ENCODE assay signal across 14 cellular contexts in the genomic region with DNA sequence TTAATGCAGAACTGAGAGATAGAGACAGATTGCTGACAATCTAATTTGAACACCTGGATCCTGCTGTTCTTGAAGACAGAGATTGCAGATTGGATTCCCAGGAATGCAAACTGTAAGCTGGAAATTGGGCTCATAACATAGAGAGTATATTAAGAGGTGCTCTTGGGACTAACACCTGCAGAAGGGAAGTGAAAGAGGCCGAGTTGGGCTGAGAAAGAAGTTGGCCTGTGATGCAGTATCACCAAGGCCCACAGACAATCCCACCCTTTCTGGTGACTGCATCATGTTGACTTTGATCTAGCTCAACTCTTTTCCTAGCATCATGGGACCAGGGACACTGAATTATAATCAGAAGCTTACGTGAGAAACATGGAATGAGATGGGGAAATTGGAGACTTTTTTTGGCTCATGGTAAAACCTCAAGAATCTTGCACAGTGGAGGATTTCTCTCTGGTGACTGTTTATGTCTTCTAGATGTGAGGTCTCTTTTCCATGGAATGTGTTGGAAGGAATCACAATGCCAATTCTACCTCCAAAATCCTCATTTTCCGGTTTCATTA.
"Had no signal": no experiment of that assay in that cellular context is flagged by ENCODE, and none has a peak within 500 bp of the region (broad histone marks: within the 10 kb centered on the region; RNA-seq: fewer than 3 reads in every experiment).

No MANE protein-coding gene starts in this region.

- H3K36me3 Mint-ChIP-seq: activated CD4-positive, alpha-beta memory T cell treated with anti-CD3 and anti-CD28 coated beads for 36 hours; activated naive CD4-positive, alpha-beta T cell treated with anti-CD3 and anti-CD28 coated beads, Interleukin-2, amount 50 U/mL, for 72 hours; neural progenitor cell had no signal

- H3K4me3 Mint-ChIP-seq: activated CD4-positive, alpha-beta memory T cell treated with anti-CD3 and anti-CD28 coated beads for 36 hours; activated T-cell treated with anti-CD3 and anti-CD28 coated beads, Interleukin-2, amount 50 U/mL, for 4 hours; neural progenitor cell; T-helper 2 cell treated with Interferon-gamma antibody and Interleukin-4, amounts not matched to agents 5 μg/mL and 100 μg/mL, for 36 hours had no signal

- H3K9me3 Mint-ChIP-seq: activated CD4-positive, alpha-beta memory T cell treated with anti-CD3 and anti-CD28 coated beads for 36 hours; activated naive CD4-positive, alpha-beta T cell treated with anti-CD3 and anti-CD28 coated beads, Interleukin-2, amount 50 U/mL, for 72 hours; activated T-cell treated with anti-CD3 and anti-CD28 coated beads, Interleukin-2, amount 50 U/mL, for 4 hours; neural progenitor cell; T-helper 2 cell treated with Interferon-gamma antibody and Interleukin-4, amounts not matched to agents 5 μg/mL and 100 μg/mL, for 36 hours had no signal

- ATAC-seq: activated naive CD4-positive, alpha-beta T cell treated with anti-CD3 and anti-CD28 coated beads, Interleukin-2, amount 50 U/mL, for 72 hours; activated T-cell treated with anti-CD3 and anti-CD28 coated beads, Interleukin-2, amount 50 U/mL, for 4 hours; esophagus mucosa; gastroesophageal sphincter; pancreas had no signal

- DNase-seq: activated CD4-positive, alpha-beta memory T cell treated with anti-CD3 and anti-CD28 coated beads for 36 hours; activated effector memory CD4-positive, alpha-beta T cell treated with anti-CD3 and anti-CD28 coated beads, Interleukin-2, amount 50 U/mL, for 16 hours; activated T-cell treated with anti-CD3 and anti-CD28 coated beads, Interleukin-2, amount 50 U/mL, for 4 hours; amygdala; dorsolateral prefrontal cortex; hippocampal formation; kidney glomerular epithelial cell; pancreas; tibial artery had no signal

- H3K27ac Mint-ChIP-seq: activated CD4-positive, alpha-beta memory T cell treated with anti-CD3 and anti-CD28 coated beads for 36 hours; activated naive CD4-positive, alpha-beta T cell treated with anti-CD3 and anti-CD28 coated beads, Interleukin-2, amount 50 U/mL, for 72 hours; neural progenitor cell; T-helper 2 cell treated with Interferon-gamma antibody and Interleukin-4, amounts not matched to agents 5 μg/mL and 100 μg/mL, for 36 hours had no signal

- H3K4me1 Mint-ChIP-seq: neural progenitor cell had no signal
